In the genomic region with DNA sequence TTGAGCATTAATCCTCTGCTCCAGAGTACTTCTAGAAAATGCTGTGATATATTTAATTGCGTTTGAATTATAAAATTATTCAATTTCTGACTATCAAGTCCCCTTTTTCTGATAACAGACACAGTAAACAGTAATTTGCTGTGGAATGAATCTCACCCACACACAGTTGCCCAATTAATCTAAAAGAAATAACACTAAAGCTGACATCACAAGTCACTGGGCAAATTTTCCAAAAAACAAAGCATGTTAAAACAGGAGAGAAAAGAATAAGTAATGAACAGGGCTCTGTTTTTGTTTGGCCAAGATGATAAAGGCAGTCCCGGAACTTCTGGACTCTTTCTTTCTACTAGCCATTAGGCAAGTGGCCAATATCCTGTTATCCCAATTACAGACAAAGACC, we compare ENCODE assay signal across 6 cellular contexts. TPM values are rescaled to one million over a fixed set of nuclear protein-coding genes. Genes with fewer than 3 reads are reported as not detected.
"Had no signal": no experiment of that assay in that cellular context is flagged by ENCODE, and none has a peak within 500 bp of the region (broad histone marks: within the 10 kb centered on the region; RNA-seq: fewer than 3 reads in every experiment).

No MANE protein-coding gene starts in this region.

- H3K4me3 ChIP-seq: K562 had no signal

- ATAC-seq: HepG2, K562 had no signal

- DNase-seq: IMR-90 had no signal

- H3K27ac ChIP-seq: HL-60 had no signal

- FAIRE-seq: HepG2, HTR-8/SVneo, K562 had no signal

RNA-seq across cellular contexts. Expression of a gene that starts 56.5 kb away (rescaled TPM):
- polyA plus RNA-seq: HepG2, IgD-negative memory B cell had no signal
